8 cellular contexts compared by ENCODE assay signal in the genomic region with DNA sequence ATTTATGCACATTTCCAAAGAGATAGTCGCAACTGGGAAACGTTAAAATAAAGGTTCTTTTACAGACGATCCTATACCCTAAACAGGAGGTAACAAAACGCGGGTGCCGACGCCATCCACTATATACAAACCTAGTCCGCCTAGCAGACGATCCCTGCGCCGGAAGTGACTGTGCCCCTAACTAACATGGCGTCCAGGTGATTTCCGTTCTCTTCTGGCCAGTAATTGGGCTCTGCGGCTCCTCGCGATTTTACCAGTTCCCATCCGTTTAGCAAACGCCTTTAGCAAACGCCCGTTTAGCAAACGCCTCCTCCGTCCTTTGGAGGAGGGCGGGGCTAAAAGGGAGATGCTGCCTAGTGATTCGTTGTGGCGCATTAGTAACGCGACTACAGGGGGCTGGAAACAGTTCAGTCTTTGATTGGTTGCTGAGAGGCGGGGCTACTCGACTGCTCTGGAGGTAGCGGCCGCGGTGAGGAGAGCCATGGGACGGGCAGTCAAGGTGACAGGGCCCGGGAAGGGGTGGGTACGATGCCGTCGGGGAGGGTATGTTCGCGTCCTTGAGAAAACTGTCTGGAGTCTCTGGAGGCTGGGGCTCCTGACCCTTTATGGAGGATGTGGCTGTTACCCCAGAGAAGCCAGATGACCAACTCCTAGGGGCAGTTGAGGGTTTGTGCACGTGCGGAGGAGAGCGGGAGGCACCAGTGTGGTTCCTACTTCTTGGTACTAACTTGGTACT. TPM values are rescaled to one million over a fixed set of nuclear protein-coding genes. Genes with fewer than 3 reads are reported as not detected.
DNase-seq lines count a peak whose midpoint lies in the region; ATAC-seq, FAIRE-seq and TF ChIP-seq lines count a peak whose summit lies in the region.

LYRM7 (plus strand) TSS at position 405 of the 736 bp plus-strand sequence; CDS start at position 482, 77 bp downstream.

- intact Hi-C loops in esophagus squamous epithelium (cut with DNase I), result no loop called here

- H3K4me1 Mint-ChIP-seq in activated T-cell treated with anti-CD3 and anti-CD28 coated beads, Interleukin-2, amount 50 U/mL, for 72 hours (ENCODE audit: low read depth), result peaks cover 58% of the 10 kb centered on the region

- H3K36me3 Mint-ChIP-seq in activated T-cell treated with anti-CD3 and anti-CD28 coated beads, Interleukin-2, amount 50 U/mL, for 72 hours (ENCODE audit: insufficient read depth in 2 of 2), result no peaks in the 10 kb centered on the region

- H3K4me1 ChIP-seq in esophagus squamous epithelium, result peaks cover 4 to 23% (median 15%) of the 10 kb centered on the region in 3 donors

- 0 to 1% methylated on average over 23 to 40 of the region's 42 CpGs for WGBS in esophagus squamous epithelium, 2 donors

- H3K36me3 ChIP-seq in KOPT-K1 (ENCODE audit: insufficient read depth, low read length), result peaks cover 4% of the 10 kb centered on the region; the same call in 1 of the 2 replicates
- no peaks in the 10 kb centered on the region for H3K36me3 ChIP-seq in esophagus squamous epithelium

- peak within 1 kb of the TSS; percentile 37 to 80 (median 65) for H3K4me3 ChIP-seq in esophagus squamous epithelium

- H3K27ac Mint-ChIP-seq in activated T-cell treated with anti-CD3 and anti-CD28 coated beads, Interleukin-2, amount 50 U/mL, for 72 hours, result peak within 1 kb of the TSS; percentile 96

- peak; percentile 96 for FAIRE-seq in RCC 7860 (lab: Jason Lieb, UNC)

- peak; percentile 97 for ATAC-seq in GM21786 (IDR thresholded peaks at IDR 0.05; ENCODE audit: unreplicated experiment)
- ATAC-seq in activated T-cell treated with anti-CD3 and anti-CD28 coated beads, Interleukin-2, amount 50 U/mL, for 72 hours (replicated peaks in 1 of 2), result peak; percentile 97

- DNase-seq in DMS79 (lab: John Stamatoyannopoulos, UW) (peak; percentile 90), RCC 7860 (ENCODE audit: low spot score) (peak; percentile 99), esophagus squamous epithelium (lab: John Stamatoyannopoulos, UW) (peak; percentile 91), myocyte (ENCODE audit: low read depth) (peak; percentile 100)
- peak; percentile 94 to 97 for DNase-seq in activated T-cell treated with anti-CD3 and anti-CD28 coated beads, Interleukin-2, amount 50 U/mL, for 72 hours
- DNase-seq in stimulated activated CD8-positive, alpha-beta memory T cell treated with anti-CD3 and anti-CD28 coated beads, Interleukin-7, amount 100 ng/mL, for 48 hours (ENCODE audit: extremely low read depth in 1 of 2, low read depth in 1 of 2), result peak; percentile 87 to 96

- no peaks in the 10 kb centered on the region for H3K27me3 Mint-ChIP-seq in activated T-cell treated with anti-CD3 and anti-CD28 coated beads, Interleukin-2, amount 50 U/mL, for 72 hours (ENCODE audit: low read depth)

- TF ChIP-seq CTCF in esophagus squamous epithelium (IDR thresholded peaks at IDR 0.05), result peak in 1 of 6 experiments; percentile 21

- TF ChIP-seq POLR2A in esophagus squamous epithelium (IDR thresholded peaks at IDR 0.05), result peak in 3 of 4 donors; percentile 51 to 76 (median 68)

- no peaks in the 10 kb centered on the region for H3K27me3 ChIP-seq in esophagus squamous epithelium

- H3K9me3 Mint-ChIP-seq in activated T-cell treated with anti-CD3 and anti-CD28 coated beads, Interleukin-2, amount 50 U/mL, for 72 hours, result peaks cover 0 to 2% of the 10 kb centered on the region in 2 donors

- H3K27ac ChIP-seq in KOPT-K1 (ENCODE audit: low read depth, low read length, poor library complexity, severe bottlenecking) (peak within 1 kb of the TSS; percentile 75), esophagus squamous epithelium (peak within 1 kb of the TSS; percentile 68 to 91 (median 88))

- H3K9me3 ChIP-seq in KOPT-K1 (ENCODE audit: insufficient read depth, low read length, poor library complexity, severe bottlenecking) (no peaks in the 10 kb centered on the region), esophagus squamous epithelium (no peaks in the 10 kb centered on the region)

- peak within 1 kb of the TSS; percentile 98 to 99 for H3K4me3 Mint-ChIP-seq in activated T-cell treated with anti-CD3 and anti-CD28 coated beads, Interleukin-2, amount 50 U/mL, for 72 hours

RNA-seq across cellular contexts. Expression of gene LYRM7, which starts in this region (rescaled TPM):
- total RNA-seq in activated T-cell treated with anti-CD3 and anti-CD28 coated beads, Interleukin-2, amount 50 U/mL, for 72 hours, result 10 to 100 TPM; 12.4 to 16.0 TPM
- 1 to 10 TPM; 4.1 to 9.3 (median 6.4) TPM for total RNA-seq in esophagus squamous epithelium
- total RNA-seq in myocyte, result 6.5 and 8.8 TPM in 2 replicates
- polyA plus RNA-seq in myocyte (2012), result 4.5 TPM

Comparison
In these comparisons a context has a peak if more than half of its experiments do, and no peak if none do; other contexts are left out.
1. Peak in every context shown above with its lines: DNase-seq, ATAC-seq, H3K4me3 ChIP-seq and H3K27ac ChIP-seq.